ENCODE assay signal across 31 cellular contexts in genomic region chr3:44831241-44831640, GRCh38. TPM values are rescaled to one million over a fixed set of nuclear protein-coding genes. Genes with fewer than 3 reads are reported as not detected.
"Had no signal": no experiment of that assay in that cellular context is flagged by ENCODE, and none has a peak within 500 bp of the region (broad histone marks: within the 10 kb centered on the region; RNA-seq: fewer than 3 reads in every experiment).

No MANE protein-coding gene starts in this region.

- H3K27ac Mint-ChIP-seq: naive thymus-derived CD8-positive, alpha-beta T cell; nephron; neural progenitor cell; progenitor cell of endocrine pancreas; stimulated activated memory B cell treated with anti-CD40 and anti-IgM and Interleukin-4, amounts not matched to agents 10 μg/mL and 1 μg/mL and 100 μg/mL, for 72 hours had no signal

- H3K27ac ChIP-seq: heart left ventricle, lower lobe of right lung, neural progenitor cell, neutrophil, sigmoid colon, spleen, stomach, testis, thyroid gland, transverse colon, upper lobe of left lung, vagina had no signal

- H3K4me3 ChIP-seq: heart left ventricle, lower lobe of right lung, neural progenitor cell, sigmoid colon, spleen, stomach, testis, thyroid gland, transverse colon, upper lobe of left lung, vagina had no signal

- H3K4me1 ChIP-seq: heart left ventricle, lower lobe of right lung, neural progenitor cell, sigmoid colon, spleen, stomach, testis, thyroid gland, transverse colon, upper lobe of left lung, vagina had no signal

- H3K4me2 ChIP-seq: neural progenitor cell had no signal

- H2AFZ ChIP-seq: neural progenitor cell had no signal

- DNase-seq: heart left ventricle; hypothalamus; islet precursor cell; lower lobe of right lung; mammary epithelial cell; mesenchymal stem cell; naive thymus-derived CD8-positive, alpha-beta T cell; occipital lobe; right cardiac atrium; sigmoid colon; small intestine; spleen; stimulated activated CD4-positive, alpha-beta T cell treated with anti-CD3 and anti-CD28 coated beads, Interleukin-4, amount 100 ng/mL, for 24 hours; stimulated activated CD8-positive, alpha-beta memory T cell treated with anti-CD3 and anti-CD28 coated beads, Interleukin-4, amount 100 ng/mL, for 48 hours; stimulated activated naive CD4-positive, alpha-beta T cell treated with Interleukin-2 at 50 U/mL for 16 hours; stomach; testis; thyroid gland; transverse colon; upper lobe of left lung had no signal

- H3K4me3 Mint-ChIP-seq: naive thymus-derived CD8-positive, alpha-beta T cell; nephron; neural progenitor cell; stimulated activated memory B cell treated with anti-CD40 and anti-IgM and Interleukin-4, amounts not matched to agents 10 μg/mL and 1 μg/mL and 100 μg/mL, for 72 hours had no signal

- FAIRE-seq: small intestine had no signal

- H3K27me3 Mint-ChIP-seq: naive thymus-derived CD8-positive, alpha-beta T cell; progenitor cell of endocrine pancreas; stimulated activated memory B cell treated with anti-CD40 and anti-IgM and Interleukin-4, amounts not matched to agents 10 μg/mL and 1 μg/mL and 100 μg/mL, for 72 hours had no signal

- H3K9ac ChIP-seq: neural progenitor cell had no signal

- H3K4me1 Mint-ChIP-seq: naive thymus-derived CD8-positive, alpha-beta T cell; nephron; neural progenitor cell had no signal

- H3K36me3 ChIP-seq: lower lobe of right lung, sigmoid colon, thyroid gland, transverse colon, upper lobe of left lung, vagina had no signal

- H3K9me3 ChIP-seq: sigmoid colon, testis, thyroid gland, transverse colon, vagina had no signal

- ATAC-seq: lower lobe of right lung; naive thymus-derived CD8-positive, alpha-beta T cell; right cardiac atrium; stimulated activated memory B cell treated with anti-CD40 and anti-IgM and Interleukin-4, amounts not matched to agents 10 μg/mL and 1 μg/mL and 100 μg/mL, for 72 hours had no signal

- H3K27me3 ChIP-seq: heart left ventricle, neural progenitor cell, neutrophil, sigmoid colon, spleen, stomach, testis, thyroid gland, transverse colon, upper lobe of left lung, vagina had no signal

RNA-seq across cellular contexts. Expression of gene TGM4, which starts 43.2 kb away (rescaled TPM):
- total RNA-seq: kidney epithelial cell; liver; lower lobe of right lung; mucosa of gallbladder; naive thymus-derived CD8-positive, alpha-beta T cell; occipital lobe; osteocyte; progenitor cell of endocrine pancreas; right cardiac atrium; sigmoid colon; spleen; stomach; transverse colon; upper lobe of left lung; urinary bladder; vagina had no signal
- polyA plus RNA-seq: heart left ventricle, liver, right cardiac atrium, sigmoid colon, small intestine, spleen, stomach, urinary bladder had no signal
